Comparison of ENCODE assay signal across 17 cellular contexts in the genomic region with DNA sequence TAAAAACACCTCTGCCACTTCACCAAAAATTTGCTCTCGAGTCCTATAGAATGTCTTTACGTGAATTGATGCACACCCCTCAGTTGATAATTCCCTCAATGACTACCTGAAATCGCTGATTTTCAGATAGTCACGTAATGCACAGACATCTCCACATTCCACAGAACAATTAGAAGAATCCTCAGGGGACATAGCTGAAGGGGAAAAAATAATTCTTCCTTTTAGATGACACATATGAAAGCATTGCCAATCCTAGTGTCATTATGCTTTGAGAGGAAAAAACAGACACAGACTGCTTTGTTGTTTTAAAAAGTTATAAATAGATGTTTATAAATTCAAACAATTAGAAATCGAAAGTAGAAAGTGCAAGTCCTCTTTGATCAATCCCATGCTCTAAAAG.
A peak's percentile ranks its signal among the peaks of the same experiment; 100 is the strongest.
DNase-seq lines count a peak whose midpoint lies in the region; ATAC-seq, FAIRE-seq and TF ChIP-seq lines count a peak whose summit lies in the region.
"Had no signal": no experiment of that assay in that cellular context is flagged by ENCODE, and none has a peak within 500 bp of the region (broad histone marks: within the 10 kb centered on the region; RNA-seq: fewer than 3 reads in every experiment).

No MANE protein-coding gene starts in this region.

- H3K27me3 Mint-ChIP-seq in nephron (ENCODE audit: low read depth), result no peaks in the 10 kb centered on the region

- H3K9me2 ChIP-seq in PC-3 (replicated peaks; ENCODE audit: low read length), result no peaks in the 10 kb centered on the region

- H3K9ac ChIP-seq in BLaER1 treated with 17β-estradiol and CSF1 and Interleukin-3, amounts not matched to agents 10 nM and 100 nM, result no peak overlapping the region
- no peak overlapping the region; the same call in 1 of the 2 replicates for H3K9ac ChIP-seq in PC-3 (ENCODE audit: low read length)

- DNase-seq in PC-3 (peak; percentile 14), dedifferentiated amniotic fluid mesenchymal stem cell (ENCODE audit: extremely low spot score) (peak; percentile 51), frontal cortex (ENCODE audit: low spot score in 2 of 2) (no peak), right cardiac atrium (no peak), testis (no peak)
- DNase-seq: activated CD4-positive, alpha-beta T cell treated with anti-CD3 and anti-CD28 coated beads, Interleukin-2, amount 10 ng/mL, durations not matched to agents 7 days and 5 days; activated naive CD4-positive, alpha-beta T cell treated with anti-CD3 and anti-CD28 coated beads for 36 hours; left ventricle myocardium superior; MG63; NCI-H187; NCI-H524; retina had no signal

- H3K4me1 Mint-ChIP-seq in nephron, result peaks cover 37% of the 10 kb centered on the region
- H3K4me1 Mint-ChIP-seq: activated CD4-positive, alpha-beta T cell treated with anti-CD3 and anti-CD28 coated beads, Interleukin-2, amount 10 ng/mL, durations not matched to agents 7 days and 5 days had no signal

- H3F3A ChIP-seq in PC-3 (ENCODE audit: low read length, unreplicated experiment), result no peaks in the 10 kb centered on the region

- no peaks in the 10 kb centered on the region for H3K36me3 ChIP-seq in BLaER1 treated with 17β-estradiol and CSF1 and Interleukin-3, amounts not matched to agents 10 nM and 100 nM
- H3K36me3 ChIP-seq in PC-3 (ENCODE audit: low read depth, low read length) (no peaks in the 10 kb centered on the region), testis (ENCODE audit: low read depth, missing control alignments) (no peaks in the 10 kb centered on the region)
- H3K36me3 ChIP-seq: MG63 had no signal

- no peak overlapping the region for H3K4me3 Mint-ChIP-seq in nephron
- H3K4me3 Mint-ChIP-seq: activated CD4-positive, alpha-beta T cell treated with anti-CD3 and anti-CD28 coated beads, Interleukin-2, amount 10 ng/mL, durations not matched to agents 7 days and 5 days; activated naive CD4-positive, alpha-beta T cell treated with anti-CD3 and anti-CD28 coated beads for 36 hours; neural crest cell had no signal

- WGBS in right cardiac atrium, result 48% methylated on average over 5 of the region's 5 CpGs
- WGBS in testis, 2 donors, result 75 to 78% methylated on average over 5 of the region's 5 CpGs

- no peaks in the 10 kb centered on the region for H3K36me3 Mint-ChIP-seq in nephron (ENCODE audit: low read depth)

- BruUV-seq in PC-3 (replicated peaks; lab: Mats Ljungman, UMichigan), result no TSS peak

- H3K9me3 Mint-ChIP-seq in nephron, result peaks cover 11% of the 10 kb centered on the region
- H3K9me3 Mint-ChIP-seq: activated CD4-positive, alpha-beta T cell treated with anti-CD3 and anti-CD28 coated beads, Interleukin-2, amount 10 ng/mL, durations not matched to agents 7 days and 5 days had no signal

- intact Hi-C loops in PC-3 (cut with micrococcal nuclease) (loop anchor here (2.0 to 10.0 kb wide), 5 partner anchors 66 to 291 kb away; a partner anchor contains a TSS), right cardiac atrium (cut with DNase I) (loop anchor here in 1 of 4 donors (10.0 kb wide), 1 partner anchor 72 kb away; no protein-coding TSS in a partner anchor), testis (cut with DNase I; ENCODE audit: low total_unique reads) (no loop called here)

- H3K27me3 ChIP-seq in BLaER1 treated with 17β-estradiol and CSF1 and Interleukin-3, amounts not matched to agents 10 nM and 100 nM, result no peaks in the 10 kb centered on the region
- no peaks in the 10 kb centered on the region for H3K27me3 ChIP-seq in PC-3 (ENCODE audit: low read length)
- H3K27me3 ChIP-seq in right cardiac atrium (ENCODE audit: control insufficient read depth, insufficient read depth), result no peaks in the 10 kb centered on the region
- no peaks in the 10 kb centered on the region for H3K27me3 ChIP-seq in testis
- H3K27me3 ChIP-seq: MG63 had no signal

- no peak for TF ChIP-seq POLR2A in testis (IDR thresholded peaks at IDR 0.05)

- no peak for TF ChIP-seq CTCF in PC-3 (conservative IDR thresholded peaks at IDR 0.05; ENCODE audit: low read depth, low read length)
- no peak for TF ChIP-seq CTCF in nephron (IDR thresholded peaks at IDR 0.05; ENCODE audit: unreplicated experiment in 3 of 3)
- no peak for TF ChIP-seq CTCF in testis (IDR thresholded peaks at IDR 0.05)

- peaks cover 0 to 40% (median 6%) of the 10 kb centered on the region in 10 experiments; a peak in 12 of 20 replicates for H3K4me1 ChIP-seq in BLaER1 treated with 17β-estradiol and CSF1 and Interleukin-3, amounts not matched to agents 10 nM and 100 nM
- H3K4me1 ChIP-seq in PC-3 (ENCODE audit: insufficient read depth, low read length) (peaks cover 48% of the 10 kb centered on the region), right cardiac atrium (ENCODE audit: control insufficient read depth, insufficient read depth, low read length) (peaks cover 3% of the 10 kb centered on the region), testis (no peaks in the 10 kb centered on the region)

- no peaks in the 10 kb centered on the region for H3K79me2 ChIP-seq in PC-3 (ENCODE audit: low read length)

- no peak for ATAC-seq in PC-3
- no peak for ATAC-seq in HG03565 (IDR thresholded peaks at IDR 0.05; ENCODE audit: unreplicated experiment)
- ATAC-seq in right cardiac atrium, result no peak
- ATAC-seq: left ventricle myocardium superior had no signal

- peak overlapping the region in 2 of 3 experiments; percentile 50 to 69 for H3K27ac Mint-ChIP-seq in nephron
- H3K27ac Mint-ChIP-seq: activated CD4-positive, alpha-beta T cell treated with anti-CD3 and anti-CD28 coated beads, Interleukin-2, amount 10 ng/mL, durations not matched to agents 7 days and 5 days; activated naive CD4-positive, alpha-beta T cell treated with anti-CD3 and anti-CD28 coated beads for 36 hours had no signal

- peak overlapping the region in 6 of 11 experiments; percentile 23 to 46 (median 35); a peak in 9 of 22 replicates for H3K4me2 ChIP-seq in BLaER1 treated with 17β-estradiol and CSF1 and Interleukin-3, amounts not matched to agents 10 nM and 100 nM
- H3K4me2 ChIP-seq in PC-3 (ENCODE audit: low read length), result peak overlapping the region; percentile 36; the same call in 1 of the 2 replicates

- CTCF ChIA-PET in PC-3 (lab: Charles Lee), result interaction anchor here (0.6 kb wide), 1 partner anchor 343 kb away, joined by 3 read pairs; no protein-coding TSS in a partner anchor

- no peak for FAIRE-seq in frontal cortex (lab: Jason Lieb, UNC)
- FAIRE-seq: TTC549 had no signal

- POLR2A ChIA-PET in PC-3 (lab: Charles Lee; ENCODE audit: unreplicated experiment), result no interaction called here

- no peak overlapping the region; a peak in 1 of 22 replicates for H3K27ac ChIP-seq in BLaER1 treated with 17β-estradiol and CSF1 and Interleukin-3, amounts not matched to agents 10 nM and 100 nM
- H3K27ac ChIP-seq in PC-3 (ENCODE audit: low read length) (peak overlapping the region; percentile 59), right cardiac atrium (ENCODE audit: low read length) (no peak overlapping the region), testis (no peak overlapping the region)

- peaks cover 7 to 25% (median 11%) of the 10 kb centered on the region in 11 experiments; a peak in 17 of 22 replicates for H3K9me3 ChIP-seq in BLaER1 treated with 17β-estradiol and CSF1 and Interleukin-3, amounts not matched to agents 10 nM and 100 nM (replicated peaks in 1 of 11)
- H3K9me3 ChIP-seq in PC-3 (ENCODE audit: low read length), result no peaks in the 10 kb centered on the region
- H3K9me3 ChIP-seq in right cardiac atrium (ENCODE audit: control insufficient read depth, low read length), result no peaks in the 10 kb centered on the region
- H3K9me3 ChIP-seq in testis, result no peaks in the 10 kb centered on the region
- H3K9me3 ChIP-seq: MG63 had no signal

- no peaks in the 10 kb centered on the region for H4K20me1 ChIP-seq in BLaER1 treated with 17β-estradiol and CSF1 and Interleukin-3, amounts not matched to agents 10 nM and 100 nM
- no peaks in the 10 kb centered on the region for H4K20me1 ChIP-seq in PC-3 (ENCODE audit: low read length)

- H2AFZ ChIP-seq in PC-3 (ENCODE audit: low read length), result 0 out of 2 replicates have a peak overlapping the region, but pooled peaks have one; percentile 25

- no peak overlapping the region for H3K4me3 ChIP-seq in BLaER1 treated with 17β-estradiol and CSF1 and Interleukin-3, amounts not matched to agents 10 nM and 100 nM
- H3K4me3 ChIP-seq in PC-3 (ENCODE audit: low read length) (no peak overlapping the region), right cardiac atrium (ENCODE audit: low read length) (no peak overlapping the region), testis (no peak overlapping the region)
- H3K4me3 ChIP-seq: MG63 had no signal

Comparison
In these comparisons a context has a peak if more than half of its experiments do, and no peak if none do; other contexts are left out.
1. DNase-seq: peak in PC-3 (single experiment) and dedifferentiated amniotic fluid mesenchymal stem cell (single experiment); none in frontal cortex (0 of 2), right cardiac atrium (0 of 3) and testis (single experiment).